1 cellular context compared by ENCODE assay signal in the genomic region with DNA sequence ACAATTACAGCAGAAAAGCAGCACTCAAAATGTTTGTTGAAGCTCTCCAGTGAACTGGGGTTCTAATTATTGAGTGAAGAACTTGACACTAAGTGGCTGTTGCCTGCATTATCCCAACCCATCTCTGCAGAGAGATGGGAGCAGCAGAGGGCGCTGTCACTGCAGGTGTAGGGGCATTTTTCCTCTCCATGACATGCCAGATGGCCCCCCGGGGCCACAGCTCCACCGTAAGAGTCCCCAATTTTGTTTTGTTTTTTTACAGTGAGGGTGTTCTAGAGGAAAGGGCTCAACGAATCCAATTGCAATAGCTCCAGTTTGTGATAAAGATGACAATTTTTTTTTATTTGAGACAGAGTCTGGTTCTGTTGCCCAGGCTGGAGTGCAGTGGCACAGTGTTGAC.
TF ChIP-seq lines count a peak whose summit lies in the region.

No MANE protein-coding gene starts in this region.

TF ChIP-seq in GM23338, 12 proteins besides CTCF, POLR2A, EP300 and RAD21:
- TF ChIP-seq ZNF462 (CRISPR knock-in tag; IDR thresholded peaks at IDR 0.05) (no peak), CREB1 (CRISPR knock-in tag; IDR thresholded peaks at IDR 0.05; ENCODE audit: low read depth) (peak; percentile 50; the same call in 1 of the 2 replicates), REST (IDR thresholded peaks at IDR 0.05; ENCODE audit: unreplicated experiment) (no peak), EZH2phosphoT487 (IDR thresholded peaks at IDR 0.05; ENCODE audit: unreplicated experiment) (no peak), EZH2 (IDR thresholded peaks at IDR 0.05; ENCODE audit: low read depth, unreplicated experiment) (no peak), POLR2AphosphoS5 (IDR thresholded peaks at IDR 0.05; ENCODE audit: low read depth) (no peak)
- TF ChIP-seq, protein P1, sequence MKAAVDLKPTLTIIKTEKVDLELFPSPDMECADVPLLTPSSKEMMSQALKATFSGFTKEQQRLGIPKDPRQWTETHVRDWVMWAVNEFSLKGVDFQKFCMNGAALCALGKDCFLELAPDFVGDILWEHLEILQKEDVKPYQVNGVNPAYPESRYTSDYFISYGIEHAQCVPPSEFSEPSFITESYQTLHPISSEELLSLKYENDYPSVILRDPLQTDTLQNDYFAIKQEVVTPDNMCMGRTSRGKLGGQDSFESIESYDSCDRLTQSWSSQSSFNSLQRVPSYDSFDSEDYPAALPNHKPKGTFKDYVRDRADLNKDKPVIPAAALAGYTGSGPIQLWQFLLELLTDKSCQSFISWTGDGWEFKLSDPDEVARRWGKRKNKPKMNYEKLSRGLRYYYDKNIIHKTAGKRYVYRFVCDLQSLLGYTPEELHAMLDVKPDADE (IDR thresholded peaks at IDR 0.05): no peak
TF ChIP-seq in GM23338: peak in this region for 1.
